26 cellular contexts compared by ENCODE assay signal in genomic region chr1:94279048-94279447, GRCh38. TPM values are rescaled to one million over a fixed set of nuclear protein-coding genes. Genes with fewer than 3 reads are reported as not detected.
"Had no signal": no experiment of that assay in that cellular context is flagged by ENCODE, and none has a peak within 500 bp of the region (broad histone marks: within the 10 kb centered on the region; RNA-seq: fewer than 3 reads in every experiment).

No MANE protein-coding gene starts in this region.

- H3K4me3 ChIP-seq: adrenal gland, body of pancreas had no signal

- DNase-seq: activated CD4-positive, alpha-beta memory T cell treated with anti-CD3 and anti-CD28 coated beads, Interleukin-2, amount 10 ng/mL, durations not matched to agents 7 days and 5 days; activated CD4-positive, alpha-beta T cell treated with anti-CD3 and anti-CD28 coated beads for 36 hours; activated CD4-positive, alpha-beta T cell treated with anti-CD3 and anti-CD28 coated beads, Interleukin-2, amount 50 U/mL, for 1 hour; activated CD4-positive, CD25-positive, alpha-beta regulatory T cell; activated gamma-delta T cell treated with Interleukin-2 at 50 U/mL for 16 hours; activated naive CD4-positive, alpha-beta T cell treated with anti-CD3 and anti-CD28 coated beads, Interleukin-2, amount 10 ng/mL, durations not matched to agents 7 days and 5 days; activated naive CD8-positive, alpha-beta T cell treated with anti-CD3 and anti-CD28 coated beads for 36 hours; activated T-cell treated with anti-CD3 and anti-CD28 coated beads for 4 hours; activated T-cell treated with anti-CD3 and anti-CD28 coated beads, Interleukin-2, amount 50 U/mL, for 48 hours; adrenal gland; aorta; body of pancreas; central memory CD4-positive, alpha-beta T cell; Karpas-422; NCI-H1048; NCI-H146; NCI-H187 treated with DMSO at 0.1 percent for 48 hours; NCI-H2081 treated with DMSO at 0.1 percent for 48 hours; NCI-H446; NCI-H748 treated with DMSO at 0.1 percent for 48 hours; SIG-M5; T-helper 17 cell; T1000 had no signal

- ATAC-seq: activated CD4-positive, alpha-beta T cell treated with anti-CD3 and anti-CD28 coated beads for 36 hours; activated T-helper 17 cell treated with anti-CD3 and anti-CD28 coated beads, Interleukin-2, amount 50 U/mL, for 72 hours; body of pancreas; T-helper 17 cell had no signal

- H3K27ac ChIP-seq: adrenal gland, body of pancreas, VCaP had no signal

- H3K36me3 ChIP-seq: adrenal gland had no signal

- H3K4me1 ChIP-seq: adrenal gland, body of pancreas had no signal

- H3K27me3 ChIP-seq: adrenal gland, body of pancreas had no signal

- H3K9me3 ChIP-seq: adrenal gland, body of pancreas had no signal

RNA-seq across cellular contexts. Expression of gene ARHGAP29, which starts 41.7 kb away (rescaled TPM):
- total RNA-seq: activated CD8-positive, alpha-beta memory T cell treated with anti-CD3 and anti-CD28 coated beads for 36 hours; activated naive CD8-positive, alpha-beta T cell treated with anti-CD3 and anti-CD28 coated beads for 36 hours; activated T-helper 17 cell treated with anti-CD3 and anti-CD28 coated beads, Interleukin-2, amount 50 U/mL, for 72 hours had no signal
